24 cellular contexts compared by ENCODE assay signal in the genomic region with DNA sequence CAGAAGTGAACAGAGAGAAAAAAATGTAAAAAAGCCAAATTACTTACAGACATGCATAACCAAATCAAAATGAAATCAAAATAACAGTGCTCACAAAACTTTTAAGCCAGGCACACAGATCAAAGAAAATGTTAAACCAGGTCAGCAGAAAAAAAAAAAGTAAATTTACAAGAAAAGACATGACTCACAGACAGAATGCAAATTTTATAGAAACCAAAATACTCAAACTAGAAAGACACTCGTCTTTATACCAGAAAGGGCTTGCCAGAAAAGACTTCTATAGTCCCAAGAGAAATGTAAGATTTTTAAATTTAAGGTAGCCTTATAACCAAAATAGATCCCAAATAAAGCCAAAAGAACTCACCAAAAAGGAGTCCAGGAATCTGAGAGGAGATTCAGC.
"Had no signal": no experiment of that assay in that cellular context is flagged by ENCODE, and none has a peak within 500 bp of the region (broad histone marks: within the 10 kb centered on the region; RNA-seq: fewer than 3 reads in every experiment).

No MANE protein-coding gene starts in this region.

- H3K4me3 ChIP-seq: breast epithelium, colonic mucosa had no signal

- H3K4me1 Mint-ChIP-seq: activated naive CD8-positive, alpha-beta T cell treated with anti-CD3 and anti-CD28 coated beads for 36 hours; IgD-negative memory B cell had no signal

- H3K36me3 Mint-ChIP-seq: activated CD8-positive, alpha-beta memory T cell treated with anti-CD3 and anti-CD28 coated beads, Interleukin-2, amount 10 ng/mL, durations not matched to agents 7 days and 5 days; activated naive CD8-positive, alpha-beta T cell treated with anti-CD3 and anti-CD28 coated beads for 36 hours; IgD-negative memory B cell had no signal

- H3K9ac ChIP-seq: KMS-11 had no signal

- H3K4me1 ChIP-seq: breast epithelium, colonic mucosa had no signal

- H3K27ac ChIP-seq: breast epithelium, colonic mucosa, KMS-11, VCaP had no signal

- H3K27me3 ChIP-seq: breast epithelium, colonic mucosa had no signal

- H3K9me3 Mint-ChIP-seq: activated naive CD8-positive, alpha-beta T cell treated with anti-CD3 and anti-CD28 coated beads for 36 hours had no signal

- H3K36me3 ChIP-seq: breast epithelium, colonic mucosa had no signal

- H3K4me2 ChIP-seq: KMS-11 had no signal

- ATAC-seq: activated CD8-positive, alpha-beta memory T cell treated with anti-CD3 and anti-CD28 coated beads, Interleukin-2, amount 10 ng/mL, durations not matched to agents 7 days and 5 days; PC-3 had no signal

- H3K27ac Mint-ChIP-seq: activated CD8-positive, alpha-beta memory T cell treated with anti-CD3 and anti-CD28 coated beads, Interleukin-2, amount 10 ng/mL, durations not matched to agents 7 days and 5 days; activated naive CD8-positive, alpha-beta T cell treated with anti-CD3 and anti-CD28 coated beads for 36 hours; IgD-negative memory B cell had no signal

- H3K4me3 Mint-ChIP-seq: activated CD8-positive, alpha-beta memory T cell treated with anti-CD3 and anti-CD28 coated beads, Interleukin-2, amount 10 ng/mL, durations not matched to agents 7 days and 5 days; activated naive CD8-positive, alpha-beta T cell treated with anti-CD3 and anti-CD28 coated beads for 36 hours; IgD-negative memory B cell had no signal

- DNase-seq: activated CD4-positive, alpha-beta T cell treated with anti-CD3 and anti-CD28 coated beads for 4 hours; activated CD4-positive, alpha-beta T cell treated with anti-CD3 and anti-CD28 coated beads, Interleukin-2, amount 50 U/mL, for 48 hours; activated CD4-positive, CD25-positive, alpha-beta regulatory T cell; activated CD8-positive, alpha-beta memory T cell treated with anti-CD3 and anti-CD28 coated beads, Interleukin-2, amount 10 ng/mL, durations not matched to agents 7 days and 5 days; activated effector memory CD4-positive, alpha-beta T cell treated with anti-CD3 and anti-CD28 coated beads, Interleukin-2, amount 50 U/mL, for 16 hours; activated naive CD4-positive, alpha-beta T cell treated with Interleukin-2 at 50 U/mL for 16 hours; activated naive CD8-positive, alpha-beta T cell treated with anti-CD3 and anti-CD28 coated beads for 36 hours; anterior cingulate cortex; caudate nucleus; colonic mucosa; NCI-H1092 treated with DMSO at 0.1 percent for 48 hours; NCI-H1417 treated with DMSO at 0.1 percent for 48 hours; NCI-H1694; NCI-H2029; NCI-H345; NCI-H510A; NCI-H526 treated with DMSO at 0.1 percent for 48 hours; NCI-H82; PC-3; SIG-M5 had no signal

- H3K9me3 ChIP-seq: breast epithelium, colonic mucosa had no signal
